Comparison of ENCODE assay signal across 2 cellular contexts in genomic region chr12:2960996-2961616, GRCh38.
TF ChIP-seq lines count a peak whose summit lies in the region.

No MANE protein-coding gene starts in this region.

TF ChIP-seq in IMR-90, 13 proteins besides CTCF, POLR2A, EP300 and RAD21:
- TF ChIP-seq MXI1 (IDR thresholded peaks at IDR 0.05; ENCODE audit: borderline replicate concordance, low read depth, low read length) = no peak

TF ChIP-seq in H1, 55 proteins besides CTCF, POLR2A, EP300 and RAD21:
- TF ChIP-seq TAF1 (IDR thresholded peaks at IDR 0.05; ENCODE audit: low read depth, low read length) = no peak
- TF ChIP-seq GABPA (IDR thresholded peaks at IDR 0.05; ENCODE audit: borderline replicate concordance, insufficient read depth, low read length) = no peak
- no peak for TF ChIP-seq EGR1 (IDR thresholded peaks at IDR 0.05; ENCODE audit: borderline replicate concordance, low read depth, low read length)
- TF ChIP-seq PHF8 (conservative IDR thresholded peaks at IDR 0.05; ENCODE audit: low read depth, low read length) = no peak
- TF ChIP-seq MAFK (IDR thresholded peaks at IDR 0.05; ENCODE audit: low read depth, low read length) = no peak
- no peak for TF ChIP-seq JUN (IDR thresholded peaks at IDR 0.05; ENCODE audit: low read depth, low read length)
- TF ChIP-seq BCL11A (IDR thresholded peaks at IDR 0.05; ENCODE audit: low read depth in 2 of 2, low read length in 2 of 2) = no peak
- no peak for TF ChIP-seq RXRA (IDR thresholded peaks at IDR 0.05; ENCODE audit: insufficient read depth, low read depth, low read length)
- TF ChIP-seq POLR2AphosphoS5 (IDR thresholded peaks at IDR 0.05; ENCODE audit: low read depth, low read length) = no peak
- no peak for TF ChIP-seq ASH2L (IDR thresholded peaks at IDR 0.05; ENCODE audit: low read length)
- no peak for TF ChIP-seq CBX8 (IDR thresholded peaks at IDR 0.05; ENCODE audit: borderline replicate concordance, low read depth, low read length)
- TF ChIP-seq SP4 (IDR thresholded peaks at IDR 0.05; ENCODE audit: low read length) = no peak
- TF ChIP-seq NRF1 (IDR thresholded peaks at IDR 0.05; ENCODE audit: low read depth, low read length) = no peak
- TF ChIP-seq CHD2 (IDR thresholded peaks at IDR 0.05; ENCODE audit: low read length) = no peak
- no peak for TF ChIP-seq RNF2 (IDR thresholded peaks at IDR 0.05; ENCODE audit: borderline replicate concordance, low read depth, low read length, missing control alignments, poor library complexity, severe bottlenecking)
- no peak for TF ChIP-seq CHD1 (IDR thresholded peaks at IDR 0.05; ENCODE audit: low read depth, low read length)
- TF ChIP-seq HDAC2 (IDR thresholded peaks at IDR 0.05; ENCODE audit: borderline replicate concordance in 1 of 2, low read depth in 2 of 2, low read length in 2 of 2) = no peak
- no peak for TF ChIP-seq USF2 (IDR thresholded peaks at IDR 0.05; ENCODE audit: low read length)
- TF ChIP-seq SUZ12 (IDR thresholded peaks at IDR 0.05; ENCODE audit: low read length) = no peak
TF ChIP-seq in H1: peak in this region for 0.
